Comparison of ENCODE assay signal across 23 cellular contexts in genomic region chr2:129002751-129003150, GRCh38.
"Had no signal": no experiment of that assay in that cellular context is flagged by ENCODE, and none has a peak within 500 bp of the region (broad histone marks: within the 10 kb centered on the region; RNA-seq: fewer than 3 reads in every experiment).

No MANE protein-coding gene starts in this region.

- H3K4me1 ChIP-seq: stomach, suprapubic skin, testis, thyroid gland, tibial artery, tibial nerve, transverse colon, upper lobe of left lung, upper lobe of right lung, uterus had no signal

- H3K4me3 ChIP-seq: stomach, suprapubic skin, testis, thoracic aorta, thyroid gland, tibial artery, tibial nerve, transverse colon, upper lobe of left lung, upper lobe of right lung, uterus had no signal

- DNase-seq: stimulated activated CD4-positive, alpha-beta T cell treated with anti-CD3 and anti-CD28 coated beads, Interleukin-2, amount 100 ng/mL, for 48 hours; stimulated activated CD4-positive, alpha-beta T cell treated with anti-CD3 and anti-CD28 coated beads, Interleukin-4, amount 100 ng/mL, for 1 hour; stimulated activated CD4-positive, alpha-beta T cell treated with anti-CD3 and anti-CD28 coated beads, Interleukin-4, amount 100 ng/mL, for 24 hours; stimulated activated CD4-positive, alpha-beta T cell treated with anti-CD3 and anti-CD28 coated beads, Interleukin-4, amount 100 ng/mL, for 4 hours; stimulated activated CD8-positive, alpha-beta memory T cell treated with anti-CD3 and anti-CD28 coated beads, Interleukin-4, amount 100 ng/mL, for 48 hours; stimulated activated naive B cell treated with anti-CD40 and anti-IgM and Interleukin-4, amounts not matched to agents 10 μg/mL and 1 μg/mL and 100 μg/mL, for 72 hours; stimulated activated naive CD4-positive, alpha-beta T cell; stimulated activated naive CD4-positive, alpha-beta T cell treated with Interleukin-2 at 50 U/mL for 16 hours; stimulated activated naive CD8-positive, alpha-beta T cell treated with anti-CD3 and anti-CD28 coated beads, Interleukin-15, amount 100 ng/mL, for 72 hours; stimulated activated naive CD8-positive, alpha-beta T cell treated with anti-CD3 and anti-CD28 coated beads, Interleukin-15, Interleukin-2, amounts not matched to agents 100 U/mL and 50 U/mL, for 24 hours; stomach; substantia nigra; testis; thyroid gland; tibial artery; transverse colon; trophoblast cell; upper lobe of left lung; upper lobe of right lung; uterus had no signal

- H3K36me3 ChIP-seq: stomach, suprapubic skin, thoracic aorta, thyroid gland, tibial artery, tibial nerve, transverse colon, upper lobe of left lung, upper lobe of right lung, uterus had no signal

- H3K27me3 ChIP-seq: stomach, suprapubic skin, testis, thyroid gland, tibial artery, tibial nerve, transverse colon, upper lobe of left lung, upper lobe of right lung, uterus had no signal

- H3K9me3 ChIP-seq: stomach, suprapubic skin, testis, thoracic aorta, thyroid gland, tibial artery, tibial nerve, transverse colon, upper lobe of left lung, upper lobe of right lung, uterus had no signal

- H3K27ac ChIP-seq: stomach, suprapubic skin, testis, thoracic aorta, thyroid gland, tibial artery, tibial nerve, transverse colon, upper lobe of left lung, upper lobe of right lung, uterus had no signal
